ENCODE assay signal across 23 cellular contexts in the genomic region with DNA sequence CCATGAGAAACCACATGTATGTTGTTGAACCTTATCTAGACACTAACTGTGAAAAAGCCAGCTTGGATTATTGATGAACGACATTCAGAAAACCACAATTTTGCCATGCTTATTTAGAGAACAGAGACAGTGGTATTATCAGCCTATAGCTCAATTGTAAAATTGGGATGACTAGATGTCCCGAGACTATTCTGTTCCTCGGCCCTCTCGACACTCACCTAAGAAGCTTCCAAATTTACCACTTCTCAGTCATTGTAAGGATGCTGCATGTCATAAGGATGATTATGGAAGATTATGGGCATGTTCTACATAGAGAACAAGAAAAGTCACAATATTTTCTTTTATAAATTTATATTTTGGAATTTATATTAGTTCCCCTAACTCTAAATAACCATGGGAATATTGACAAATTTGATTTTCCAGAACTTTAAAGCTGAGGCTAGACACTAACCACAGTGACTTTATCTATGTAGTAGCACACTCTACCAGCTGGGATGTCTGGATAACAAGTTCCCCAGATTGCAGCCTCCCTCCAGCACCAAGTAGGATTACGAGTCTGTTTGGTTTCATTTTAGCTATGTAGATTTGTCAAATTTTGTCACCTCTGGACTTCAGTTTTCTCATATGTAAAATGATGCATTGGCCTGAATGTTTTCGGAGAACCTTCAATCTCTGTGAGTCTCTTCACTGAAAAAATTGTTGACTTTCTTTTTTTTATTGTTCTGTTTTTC.
A peak's percentile ranks its signal among the peaks of the same experiment; 100 is the strongest.
DNase-seq lines count a peak whose midpoint lies in the region; ATAC-seq, FAIRE-seq and TF ChIP-seq lines count a peak whose summit lies in the region.
"Had no signal": no experiment of that assay in that cellular context is flagged by ENCODE, and none has a peak within 500 bp of the region (broad histone marks: within the 10 kb centered on the region; RNA-seq: fewer than 3 reads in every experiment).

No MANE protein-coding gene starts in this region.

- H3K27ac Mint-ChIP-seq in activated CD8-positive, alpha-beta T cell treated with anti-CD3 and anti-CD28 coated beads, Interleukin-2, amount 10 ng/mL, durations not matched to agents 7 days and 5 days = no peak overlapping the region
- H3K27ac Mint-ChIP-seq: activated naive CD8-positive, alpha-beta T cell treated with anti-CD3 and anti-CD28 coated beads, Interleukin-2, amount 10 ng/mL, durations not matched to agents 7 days and 5 days; immature natural killer cell; stimulated activated effector memory CD8-positive, alpha-beta T cell treated with anti-CD3 and anti-CD28 coated beads, Interleukin-12 subunit alpha, Interleukin-12 subunit beta, amount 100 ng/mL, for 72 hours had no signal

- TF ChIP-seq POLR2A in K562 (conservative IDR thresholded peaks at IDR 0.05) (no peak), thyroid gland (IDR thresholded peaks at IDR 0.05) (no peak)

- no peaks in the 10 kb centered on the region for H3K9me2 ChIP-seq in Karpas-422 (replicated peaks; ENCODE audit: insufficient read depth, low read length)

- no peaks in the 10 kb centered on the region for H3K36me3 ChIP-seq in ACC112 (ENCODE audit: insufficient read depth, low read length)
- no peaks in the 10 kb centered on the region for H3K36me3 ChIP-seq in Karpas-422 (ENCODE audit: insufficient read depth, low read length)
- no peaks in the 10 kb centered on the region for H3K36me3 ChIP-seq in K562 (ENCODE audit: control insufficient read depth, insufficient read depth, low read length)
- H3K36me3 ChIP-seq in thyroid gland = no peaks in the 10 kb centered on the region
- H3K36me3 ChIP-seq: HAP-1, neutrophil had no signal

- in situ Hi-C loops in K562 (cut with MboI) = no loop called here

- no TSS peak for BruUV-seq in K562 (replicated peaks; lab: Mats Ljungman, UMichigan)

- TF ChIP-seq RAD21 in K562 (CRISPR knock-in tag; conservative IDR thresholded peaks at IDR 0.05 in 1 of 2, IDR thresholded peaks at IDR 0.05 in 1 of 2) = no peak

- intact Hi-C loops in K562 (cut with micrococcal nuclease) (no loop called here), thyroid gland (cut with DNase I) (no loop called here)

- no peak for TF ChIP-seq EP300 in K562 (IDR thresholded peaks at IDR 0.05; ENCODE audit: low read length)

- CTCF ChIA-PET in K562 (lab: Yijun Ruan, JAX; ENCODE audit: low intra/inter-chr PET ratio) = no interaction called here
- CTCF ChIA-PET in activated CD8-positive, alpha-beta T cell treated with anti-CD3 and anti-CD28 coated beads, Interleukin-2, amount 10 ng/mL, durations not matched to agents 7 days and 5 days (lab: Charles Lee) = no interaction called here

- no peak for FAIRE-seq in K562 (lab: Jason Lieb, UNC)
- FAIRE-seq: G401.6, GM12891 had no signal

- H3K36me3 Mint-ChIP-seq in activated CD8-positive, alpha-beta T cell treated with anti-CD3 and anti-CD28 coated beads, Interleukin-2, amount 10 ng/mL, durations not matched to agents 7 days and 5 days (ENCODE audit: low read depth) = no peaks in the 10 kb centered on the region
- H3K36me3 Mint-ChIP-seq: activated naive CD8-positive, alpha-beta T cell treated with anti-CD3 and anti-CD28 coated beads, Interleukin-2, amount 10 ng/mL, durations not matched to agents 7 days and 5 days; CD8-positive, alpha-beta memory T cell; immature natural killer cell; stimulated activated effector memory CD8-positive, alpha-beta T cell treated with anti-CD3 and anti-CD28 coated beads, Interleukin-12 subunit alpha, Interleukin-12 subunit beta, amount 100 ng/mL, for 72 hours had no signal

- H3K9me1 ChIP-seq in K562 (ENCODE audit: control insufficient read depth, insufficient read depth, low read length) = no peaks in the 10 kb centered on the region

- H3K4me1 Mint-ChIP-seq in activated CD8-positive, alpha-beta T cell treated with anti-CD3 and anti-CD28 coated beads, Interleukin-2, amount 10 ng/mL, durations not matched to agents 7 days and 5 days (ENCODE audit: low read depth) = no peaks in the 10 kb centered on the region
- H3K4me1 Mint-ChIP-seq: activated naive CD8-positive, alpha-beta T cell treated with anti-CD3 and anti-CD28 coated beads, Interleukin-2, amount 10 ng/mL, durations not matched to agents 7 days and 5 days; CD8-positive, alpha-beta memory T cell; central memory CD8-positive, alpha-beta T cell; immature natural killer cell; stimulated activated effector memory CD8-positive, alpha-beta T cell treated with anti-CD3 and anti-CD28 coated beads, Interleukin-12 subunit alpha, Interleukin-12 subunit beta, amount 100 ng/mL, for 72 hours had no signal

- POLR2A ChIA-PET in K562 (lab: Yijun Ruan, JAX) = no interaction called here
- POLR2A ChIA-PET in activated CD8-positive, alpha-beta T cell treated with anti-CD3 and anti-CD28 coated beads, Interleukin-2, amount 10 ng/mL, durations not matched to agents 7 days and 5 days (lab: Charles Lee) = no interaction called here

- no peak overlapping the region for H3K4me3 Mint-ChIP-seq in activated CD8-positive, alpha-beta T cell treated with anti-CD3 and anti-CD28 coated beads, Interleukin-2, amount 10 ng/mL, durations not matched to agents 7 days and 5 days
- H3K4me3 Mint-ChIP-seq: activated naive CD8-positive, alpha-beta T cell treated with anti-CD3 and anti-CD28 coated beads, Interleukin-2, amount 10 ng/mL, durations not matched to agents 7 days and 5 days; CD8-positive, alpha-beta memory T cell; central memory CD8-positive, alpha-beta T cell; immature natural killer cell; stimulated activated effector memory CD8-positive, alpha-beta T cell treated with anti-CD3 and anti-CD28 coated beads, Interleukin-12 subunit alpha, Interleukin-12 subunit beta, amount 100 ng/mL, for 72 hours had no signal

- TF ChIP-seq CTCF in K562 (IDR thresholded peaks at IDR 0.05 in 2 of 3, conservative IDR thresholded peaks at IDR 0.05 in 1 of 3; ENCODE audit: insufficient read depth in 2 of 3, low read depth in 1 of 3, low read length in 3 of 3) (no peak), thyroid gland (IDR thresholded peaks at IDR 0.05) (no peak)

- H3K79me2 ChIP-seq in ACC112 (ENCODE audit: control insufficient read depth, insufficient read depth, low read length, unreplicated experiment) = no peaks in the 10 kb centered on the region
- no peaks in the 10 kb centered on the region for H3K79me2 ChIP-seq in Karpas-422 (ENCODE audit: low read length)
- H3K79me2 ChIP-seq in K562 (ENCODE audit: control insufficient read depth, insufficient read depth, low read length) = no peaks in the 10 kb centered on the region

- WGBS in K562 (ENCODE audit: insufficient coverage, low coverage, missing lambda C conversion rate) = 0% methylated on average over 5 of the region's 6 CpGs
- 75 to 82% methylated on average over 6 of the region's 6 CpGs for WGBS in thyroid gland, 2 donors

- H3K27ac ChIP-seq in ACC112 (ENCODE audit: low read depth, low read length) (peak overlapping the region; percentile 99), Karpas-422 (ENCODE audit: low read length) (no peak overlapping the region), K562 (ENCODE audit: extremely low read depth, low read depth, low read length) (no peak overlapping the region), thyroid gland (no peak overlapping the region)
- H3K27ac ChIP-seq: KMS-11, neutrophil had no signal

- H3K4me1 ChIP-seq in ACC112 (ENCODE audit: control insufficient read depth, insufficient read depth, low read length, unreplicated experiment) (peaks cover 37% of the 10 kb centered on the region), Karpas-422 (ENCODE audit: low read length) (peaks cover 49% of the 10 kb centered on the region), K562 (replicated peaks in 1 of 2; ENCODE audit: control insufficient read depth in 2 of 2, insufficient read depth in 2 of 2, low read length in 2 of 2) (no peaks in the 10 kb centered on the region), thyroid gland (peaks cover 0 to 6% of the 10 kb centered on the region in 2 donors)
- H3K4me1 ChIP-seq: HAP-1 had no signal

- no peaks in the 10 kb centered on the region for H3K9me3 Mint-ChIP-seq in activated CD8-positive, alpha-beta T cell treated with anti-CD3 and anti-CD28 coated beads, Interleukin-2, amount 10 ng/mL, durations not matched to agents 7 days and 5 days (ENCODE audit: insufficient read depth)
- H3K9me3 Mint-ChIP-seq: activated naive CD8-positive, alpha-beta T cell treated with anti-CD3 and anti-CD28 coated beads, Interleukin-2, amount 10 ng/mL, durations not matched to agents 7 days and 5 days had no signal

- no peaks in the 10 kb centered on the region for H3K27me3 Mint-ChIP-seq in activated CD8-positive, alpha-beta T cell treated with anti-CD3 and anti-CD28 coated beads, Interleukin-2, amount 10 ng/mL, durations not matched to agents 7 days and 5 days (ENCODE audit: low read depth)
- H3K27me3 Mint-ChIP-seq: activated naive CD8-positive, alpha-beta T cell treated with anti-CD3 and anti-CD28 coated beads, Interleukin-2, amount 10 ng/mL, durations not matched to agents 7 days and 5 days; CD8-positive, alpha-beta memory T cell; central memory CD8-positive, alpha-beta T cell had no signal

- H3K9me3 ChIP-seq in Karpas-422 (ENCODE audit: low read length) = no peaks in the 10 kb centered on the region
- H3K9me3 ChIP-seq in K562 (replicated peaks; ENCODE audit: control insufficient read depth, insufficient read depth, low read depth, low read length) = no peaks in the 10 kb centered on the region
- H3K9me3 ChIP-seq in thyroid gland = no peaks in the 10 kb centered on the region
- H3K9me3 ChIP-seq: HAP-1, neutrophil had no signal

- H4K20me1 ChIP-seq in Karpas-422 (ENCODE audit: insufficient read depth, low read depth, low read length) (no peaks in the 10 kb centered on the region), K562 (replicated peaks; ENCODE audit: control insufficient read depth, insufficient read depth, low read length) (no peaks in the 10 kb centered on the region)

- H3K4me3 ChIP-seq in ACC112 (ENCODE audit: low read depth, low read length) (peak overlapping the region; percentile 33; the same call in 1 of the 2 replicates), Karpas-422 (ENCODE audit: low read length) (no peak overlapping the region), K562 (no peak overlapping the region), thyroid gland (replicated peaks in 1 of 3) (no peak overlapping the region)
- H3K4me3 ChIP-seq: HAP-1, skin epidermis had no signal

- ATAC-seq in K562 (no peak), HG03139 (IDR thresholded peaks at IDR 0.05; ENCODE audit: unreplicated experiment) (no peak)
- no peak for ATAC-seq in activated CD8-positive, alpha-beta T cell treated with anti-CD3 and anti-CD28 coated beads, Interleukin-2, amount 10 ng/mL, durations not matched to agents 7 days and 5 days
- ATAC-seq: stimulated activated effector memory CD8-positive, alpha-beta T cell treated with anti-CD3 and anti-CD28 coated beads, Interleukin-12 subunit alpha, Interleukin-12 subunit beta, amount 100 ng/mL, for 72 hours had no signal

- H3K9ac ChIP-seq in Karpas-422 (ENCODE audit: low read length) = no peak overlapping the region
- H3K9ac ChIP-seq in K562 (ENCODE audit: insufficient read depth in 1 of 2, low read depth in 2 of 2, low read length in 2 of 2) = no peak overlapping the region
- H3K9ac ChIP-seq: KMS-11 had no signal

- DNase-seq in Karpas-422 = no peak
- DNase-seq in K562 (ENCODE audit: extremely low read depth in 1 of 4, low spot score in 3 of 4) = no peak
- peak; percentile 28 for DNase-seq in kidney tubule cell (ENCODE audit: low spot score)
- DNase-seq in DMS153 (lab: John Stamatoyannopoulos, UW) = no peak
- no peak for DNase-seq in thyroid gland
- DNase-seq in activated CD8-positive, alpha-beta T cell treated with anti-CD3 and anti-CD28 coated beads, Interleukin-2, amount 10 ng/mL, durations not matched to agents 7 days and 5 days = no peak
- DNase-seq: ACHN; activated CD4-positive, alpha-beta T cell treated with anti-CD3 and anti-CD28 coated beads, Interleukin-2, amount 50 U/mL, for 48 hours; activated naive CD8-positive, alpha-beta T cell treated with anti-CD3 and anti-CD28 coated beads, Interleukin-2, amount 10 ng/mL, durations not matched to agents 7 days and 5 days; CD8-positive, alpha-beta memory T cell; immature natural killer cell; NCI-H1436 treated with DMSO at 0.1 percent for 48 hours; NCI-H446 had no signal

- H2AFZ ChIP-seq in ACC112 (ENCODE audit: low read length, unreplicated experiment) (peak overlapping the region; percentile 8), Karpas-422 (ENCODE audit: low read length) (no peak overlapping the region), K562 (ENCODE audit: low read depth, low read length) (no peak overlapping the region)

- H3K4me2 ChIP-seq in Karpas-422 (ENCODE audit: low read depth, low read length, poor library complexity, severe bottlenecking) = peak overlapping the region; percentile 23
- no peak overlapping the region for H3K4me2 ChIP-seq in K562 (ENCODE audit: insufficient read depth, low read length)
- H3K4me2 ChIP-seq: KMS-11 had no signal

- H3K27me3 ChIP-seq in ACC112 (ENCODE audit: insufficient read depth, low read length) (no peaks in the 10 kb centered on the region), Karpas-422 (ENCODE audit: low read length) (no peaks in the 10 kb centered on the region), K562 (ENCODE audit: control insufficient read depth in 2 of 2, insufficient read depth in 2 of 2, low read length in 2 of 2) (no peaks in the 10 kb centered on the region), thyroid gland (no peaks in the 10 kb centered on the region)
- H3K27me3 ChIP-seq: neutrophil had no signal
